In genomic region chr5:135399838-135400542, GRCh38 we compare ENCODE assay signal across 2 cellular contexts.
TF ChIP-seq lines count a peak whose summit lies in the region.

No MANE protein-coding gene starts in this region.

TF ChIP-seq in A549, 52 proteins besides CTCF, POLR2A, EP300 and RAD21:
- TF ChIP-seq FOSL2 (IDR thresholded peaks at IDR 0.05): no peak
- TF ChIP-seq FOSL2 (CRISPR knock-in tag; IDR thresholded peaks at IDR 0.05): no peak
- no peak for TF ChIP-seq EHF (CRISPR knock-in tag; IDR thresholded peaks at IDR 0.05)

TF ChIP-seq in GM12878, 131 proteins besides CTCF, POLR2A, EP300 and RAD21:
- no peak for TF ChIP-seq ZNF622 (IDR thresholded peaks at IDR 0.05)
- 0 out of 2 replicates have a peak, but pooled peaks have one; percentile 3 for TF ChIP-seq RUNX3 (IDR thresholded peaks at IDR 0.05; ENCODE audit: low read length)
- TF ChIP-seq, protein P1, sequence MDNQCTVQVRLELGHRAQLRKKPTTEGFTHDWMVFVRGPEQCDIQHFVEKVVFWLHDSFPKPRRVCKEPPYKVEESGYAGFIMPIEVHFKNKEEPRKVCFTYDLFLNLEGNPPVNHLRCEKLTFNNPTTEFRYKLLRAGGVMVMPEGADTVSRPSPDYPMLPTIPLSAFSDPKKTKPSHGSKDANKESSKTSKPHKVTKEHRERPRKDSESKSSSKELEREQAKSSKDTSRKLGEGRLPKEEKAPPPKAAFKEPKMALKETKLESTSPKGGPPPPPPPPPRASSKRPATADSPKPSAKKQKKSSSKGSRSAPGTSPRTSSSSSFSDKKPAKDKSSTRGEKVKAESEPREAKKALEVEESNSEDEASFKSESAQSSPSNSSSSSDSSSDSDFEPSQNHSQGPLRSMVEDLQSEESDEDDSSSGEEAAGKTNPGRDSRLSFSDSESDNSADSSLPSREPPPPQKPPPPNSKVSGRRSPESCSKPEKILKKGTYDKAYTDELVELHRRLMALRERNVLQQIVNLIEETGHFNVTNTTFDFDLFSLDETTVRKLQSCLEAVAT (IDR thresholded peaks at IDR 0.05): 0 out of 2 replicates have a peak, but pooled peaks have one; percentile 40
